Comparison of ENCODE assay signal across 18 cellular contexts in the genomic region with DNA sequence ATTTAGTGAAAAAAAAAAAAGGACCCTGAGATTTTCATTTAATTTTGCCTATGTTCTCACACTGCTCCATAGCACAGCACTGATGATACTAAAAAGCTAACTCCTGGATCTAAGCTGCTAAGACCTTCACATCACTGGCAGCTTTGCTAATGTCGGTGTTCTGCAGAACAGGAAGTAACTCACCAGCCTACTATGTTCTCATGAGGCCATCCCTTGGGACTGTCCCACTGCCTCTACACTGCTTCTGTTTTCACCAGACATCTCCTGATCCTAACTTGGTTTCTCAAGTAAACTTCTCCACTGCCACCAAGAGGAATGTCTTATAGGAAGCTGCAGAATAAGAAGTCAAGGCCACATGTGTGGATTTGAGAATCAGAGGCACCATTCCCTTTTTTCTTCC. TPM values are rescaled to one million over a fixed set of nuclear protein-coding genes. Genes with fewer than 3 reads are reported as not detected.
"Had no signal": no experiment of that assay in that cellular context is flagged by ENCODE, and none has a peak within 500 bp of the region (broad histone marks: within the 10 kb centered on the region; RNA-seq: fewer than 3 reads in every experiment).

No MANE protein-coding gene starts in this region.

- H3K9me3 Mint-ChIP-seq: endodermal cell had no signal

- H3K27me3 ChIP-seq: colonic mucosa, transverse colon had no signal

- H3K36me3 ChIP-seq: colonic mucosa, heart left ventricle, neutrophil, sigmoid colon, stomach, thoracic aorta, transverse colon had no signal

- DNase-seq: colonic mucosa; effector CD4-positive, alpha-beta T cell; endodermal cell; heart left ventricle; hippocampal formation; kidney glomerular epithelial cell; naive thymus-derived CD8-positive, alpha-beta T cell; posterior cingulate gyrus; sigmoid colon; stimulated activated CD4-positive, alpha-beta T cell treated with anti-CD3 and anti-CD28 coated beads, Interleukin-2, amount 100 ng/mL, for 24 hours; stimulated activated CD4-positive, alpha-beta T cell treated with anti-CD3 and anti-CD28 coated beads, Interleukin-4, amount 100 ng/mL, for 4 hours; stimulated activated naive CD4-positive, alpha-beta T cell; stomach; substantia nigra; transverse colon had no signal

- H3K9me3 ChIP-seq: colonic mucosa, heart left ventricle, neutrophil, sigmoid colon, thoracic aorta, transverse colon had no signal

- H3K4me3 ChIP-seq: colonic mucosa, heart left ventricle, sigmoid colon, skin epidermis, stomach, thoracic aorta, transverse colon had no signal

- H3K36me3 Mint-ChIP-seq: naive thymus-derived CD8-positive, alpha-beta T cell had no signal

- H3K4me1 Mint-ChIP-seq: endodermal cell had no signal

- H3K27ac Mint-ChIP-seq: endodermal cell; naive thymus-derived CD8-positive, alpha-beta T cell had no signal

- ATAC-seq: heart left ventricle; naive thymus-derived CD8-positive, alpha-beta T cell had no signal

- H3K4me3 Mint-ChIP-seq: endodermal cell; naive thymus-derived CD8-positive, alpha-beta T cell had no signal

- H3K4me1 ChIP-seq: colonic mucosa, sigmoid colon, stomach, transverse colon had no signal

- H3K27ac ChIP-seq: colonic mucosa, heart left ventricle, neutrophil, sigmoid colon, skin epidermis, stomach, thoracic aorta, transverse colon had no signal

RNA-seq across cellular contexts. Expression of a gene that starts 15.1 kb away (rescaled TPM):
- total RNA-seq: naive thymus-derived CD8-positive, alpha-beta T cell had no signal
